7 cellular contexts compared by ENCODE assay signal in the genomic region with DNA sequence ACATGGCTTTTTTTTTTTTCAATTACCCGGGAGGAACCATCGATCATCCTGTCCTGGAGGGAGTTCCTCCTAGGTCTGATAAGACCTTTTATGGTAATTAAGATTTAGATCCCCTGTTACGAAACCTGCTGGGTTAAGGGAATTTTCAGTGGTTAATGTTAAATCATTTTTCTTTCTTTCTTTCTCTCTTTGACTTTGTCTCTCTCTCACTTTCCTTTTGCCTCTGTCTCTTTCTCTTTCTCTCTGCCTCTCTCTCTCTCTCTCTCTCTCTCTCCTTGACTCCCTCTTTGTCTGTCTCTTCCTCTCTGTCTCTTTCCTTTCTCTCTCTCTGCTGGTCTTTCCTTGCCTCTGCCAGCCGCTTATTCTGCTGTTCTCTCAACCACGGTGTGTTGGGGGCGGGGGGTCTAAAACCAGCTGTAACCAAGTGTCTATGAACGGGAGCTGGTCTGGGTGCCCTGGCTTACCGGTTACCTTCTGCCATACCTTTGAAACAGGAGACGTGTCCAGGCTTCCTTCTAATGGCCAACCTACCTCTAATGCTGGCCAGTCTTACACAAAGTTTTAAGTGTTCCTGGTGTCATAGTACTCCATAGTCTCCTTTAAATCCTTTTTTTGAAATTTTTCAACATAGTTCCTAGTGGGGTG.
A peak's percentile ranks its signal among the peaks of the same experiment; 100 is the strongest.
DNase-seq lines count a peak whose midpoint lies in the region; ATAC-seq, FAIRE-seq and TF ChIP-seq lines count a peak whose summit lies in the region.
"Not testable (repeated sequence)": the region's sequence is repeated elsewhere in the genome, so short reads cannot be mapped to it uniquely, and the experiment has no call there.

No MANE protein-coding gene starts in this region.

- H3K27ac ChIP-seq in KMS-11 (peak overlapping the region; percentile 13; the same call in 1 of the 2 replicates), HepG2 (ENCODE audit: extremely low read length, insufficient read depth, low read length) (peak overlapping the region; percentile 65)

- in situ Hi-C loops in HepG2 (cut with HindIII; ENCODE audit: extremely low pct_ligation_motif_present, low pct_unique_long_range_greater_than_20kb), result not testable (repeated sequence)

- H3K4me3 ChIP-seq in GM12865 (ENCODE audit: low read depth, low read length), result peak overlapping the region; percentile 22; the same call in 1 of the 2 replicates
- not testable (repeated sequence) for H3K4me3 ChIP-seq in KMS-11 (IDR thresholded peaks at IDR 0.05; ENCODE audit: insufficient read depth, low read depth, low read length)
- peak overlapping the region; percentile 64 to 73 (median 72) for H3K4me3 ChIP-seq in HepG2 (replicated peaks in 1 of 3; ENCODE audit: insufficient read depth in 1 of 3, low read depth in 2 of 3, low read length in 3 of 3)

- peak; percentile 52 for ATAC-seq in GM18517 (IDR thresholded peaks at IDR 0.05; ENCODE audit: unreplicated experiment)
- ATAC-seq in GM21717 (IDR thresholded peaks at IDR 0.05; ENCODE audit: unreplicated experiment), result peak; percentile 63
- not testable (repeated sequence) for ATAC-seq in HepG2

- H3K9me3 Mint-ChIP-seq in type B pancreatic cell, result not testable (repeated sequence)

- H3K4me1 ChIP-seq in KMS-11 (ENCODE audit: low read depth, poor library complexity, severe bottlenecking), result peaks cover 20% of the 10 kb centered on the region
- H3K4me1 ChIP-seq in HepG2 (ENCODE audit: insufficient read depth, low read length), result not testable (repeated sequence)

- TF ChIP-seq POLR2A in HepG2 (IDR thresholded peaks at IDR 0.05; ENCODE audit: insufficient read depth in 1 of 2, low read depth in 2 of 2, low read length in 2 of 2), result not testable (repeated sequence)

- intact Hi-C loops in HepG2 (cut with micrococcal nuclease; ENCODE audit: unreplicated experiment), result not testable (repeated sequence)

- 21% methylated on average over 9 of the region's 9 CpGs for WGBS in HepG2 (ENCODE audit: low lambda C conversion rate)

- POLR2A ChIA-PET in HepG2 (lab: Yijun Ruan, JAX), result not testable (repeated sequence)

- not testable (repeated sequence) for H3K9ac ChIP-seq in KMS-11
- peak overlapping the region; percentile 71 for H3K9ac ChIP-seq in HepG2 (ENCODE audit: insufficient read depth, low read depth, low read length)

- not testable (repeated sequence) for TF ChIP-seq RAD21 in HepG2 (CRISPR knock-in tag; IDR thresholded peaks at IDR 0.05)

- H4K20me1 ChIP-seq in KMS-11 (ENCODE audit: insufficient read depth); HepG2 (ENCODE audit: insufficient read depth, low read length): not testable (repeated sequence)

- not testable (repeated sequence) for H3K27me3 Mint-ChIP-seq in type B pancreatic cell

- H3K9me3 ChIP-seq in HepG2 (ENCODE audit: low read length), result peaks cover 40% of the 10 kb centered on the region

- H3K79me2 ChIP-seq in KMS-11 (ENCODE audit: insufficient read depth, low read depth), result not testable (repeated sequence)
- peaks cover 27% of the 10 kb centered on the region for H3K79me2 ChIP-seq in HepG2 (ENCODE audit: insufficient read depth, low read length)

- H2AFZ ChIP-seq in KMS-11 (ENCODE audit: low read depth), result peak overlapping the region; percentile 32; the same call in 1 of the 2 replicates
- peak overlapping the region; percentile 54 for H2AFZ ChIP-seq in HepG2 (ENCODE audit: low read length)

- H3K27ac Mint-ChIP-seq in type B pancreatic cell, result not testable (repeated sequence)

- H3K27me3 ChIP-seq in KMS-11 (ENCODE audit: insufficient read depth, low read depth); HepG2 (ENCODE audit: control insufficient read depth in 1 of 2, insufficient read depth in 2 of 2, low read length in 2 of 2): not testable (repeated sequence)

- CTCF ChIA-PET in HepG2 (lab: Yijun Ruan, JAX; ENCODE audit: low intra/inter-chr PET ratio, low total read pairs), result not testable (repeated sequence)

- peak overlapping the region; percentile 61 for H3K4me3 Mint-ChIP-seq in type B pancreatic cell

- not testable (repeated sequence) for BruUV-seq in HepG2 (replicated peaks; lab: Mats Ljungman, UMichigan)

- not testable (repeated sequence) for H3K36me3 Mint-ChIP-seq in type B pancreatic cell

- TF ChIP-seq EP300 in HepG2 (IDR thresholded peaks at IDR 0.05; ENCODE audit: low read depth in 2 of 2, low read length in 2 of 2); HepG2 (CRISPR knock-in tag; IDR thresholded peaks at IDR 0.05; ENCODE audit: borderline replicate concordance): not testable (repeated sequence)

- H3K36me3 ChIP-seq in KMS-11 (ENCODE audit: insufficient read depth); HepG2 (replicated peaks in 1 of 2; ENCODE audit: control insufficient read depth in 1 of 2, insufficient read depth in 2 of 2, low read length in 2 of 2): not testable (repeated sequence)

- H3K4me2 ChIP-seq in KMS-11 (peak overlapping the region; percentile 87), HepG2 (ENCODE audit: low read depth, low read length) (peak overlapping the region; percentile 63)

- FAIRE-seq in HepG2 (lab: Jason Lieb, UNC), result not testable (repeated sequence)

- not testable (repeated sequence) for TF ChIP-seq CTCF in GM12865 (IDR thresholded peaks at IDR 0.05; ENCODE audit: insufficient read depth, low read depth, low read length, missing control alignments); KMS-11 (conservative IDR thresholded peaks at IDR 0.05; ENCODE audit: low read depth, low read length); HepG2 (CRISPR knock-in tag; IDR thresholded peaks at IDR 0.05); type B pancreatic cell (conservative IDR thresholded peaks at IDR 0.05)

- DNase-seq in GM12865 (ENCODE audit: low read depth); HepG2 (ENCODE audit: low spot score); type B pancreatic cell (ENCODE audit: extremely low spot score, unreplicated experiment): not testable (repeated sequence)
- DNase-seq in SK-N-DZ (ENCODE audit: low spot score), result peak; percentile 41

- H3K4me1 Mint-ChIP-seq in type B pancreatic cell (ENCODE audit: unreplicated experiment), result not testable (repeated sequence)
